Comparison of ENCODE assay signal across 1 cellular context in the genomic region with DNA sequence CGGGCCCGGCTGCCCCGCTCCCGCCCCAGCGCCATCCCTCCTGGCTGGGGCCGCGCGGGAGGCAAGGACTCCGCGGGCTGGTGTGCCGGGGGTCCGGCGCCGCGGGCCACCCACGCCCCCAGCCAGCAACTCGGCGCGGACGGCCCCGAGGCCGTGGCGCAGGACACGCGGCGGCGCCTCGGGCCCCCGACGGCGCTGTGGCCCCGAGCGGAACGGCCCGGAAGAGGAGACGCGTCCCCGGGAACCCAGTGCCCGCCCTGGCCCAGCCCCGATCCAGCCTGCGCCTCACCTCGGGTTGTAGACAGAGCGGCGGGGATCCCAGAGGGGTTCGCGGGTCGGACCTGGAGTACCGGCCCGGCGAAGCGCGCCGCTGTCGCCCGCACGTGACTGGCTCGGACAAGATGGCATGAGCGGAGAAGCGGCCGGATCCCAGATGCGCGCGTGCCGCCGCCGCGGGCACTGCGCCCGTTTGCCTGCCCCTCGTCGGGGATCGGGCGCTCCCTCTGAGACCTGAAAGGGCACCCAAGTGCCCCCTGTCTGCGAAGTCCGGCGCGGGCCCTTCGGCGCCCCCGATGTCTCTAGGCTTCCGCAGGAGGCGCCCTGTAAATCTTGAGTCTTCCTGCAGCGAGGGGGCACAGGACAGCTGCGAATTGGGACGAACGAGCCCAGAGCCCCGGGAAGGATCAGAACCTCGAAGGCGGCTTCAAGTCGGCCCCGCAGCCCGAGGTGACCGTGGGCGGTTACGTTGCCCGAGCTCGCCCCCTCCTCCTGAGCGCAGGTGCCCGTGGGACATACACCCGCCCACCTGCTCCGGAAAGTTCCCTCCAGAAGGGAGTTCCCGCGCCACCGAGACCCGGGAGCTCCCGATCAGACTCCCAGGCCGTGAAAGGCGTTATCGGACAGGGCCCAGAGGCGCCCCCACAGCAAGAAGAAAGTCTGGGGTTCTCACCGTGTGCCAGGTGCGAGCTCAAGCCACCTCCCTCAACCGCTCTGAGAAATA.
TF ChIP-seq lines count a peak whose summit lies in the region.

No MANE protein-coding gene starts in this region.

TF ChIP-seq in GM12878, 131 proteins besides CTCF, POLR2A, EP300 and RAD21 (continued from another document and continues in another):
- TF ChIP-seq, protein P1, sequence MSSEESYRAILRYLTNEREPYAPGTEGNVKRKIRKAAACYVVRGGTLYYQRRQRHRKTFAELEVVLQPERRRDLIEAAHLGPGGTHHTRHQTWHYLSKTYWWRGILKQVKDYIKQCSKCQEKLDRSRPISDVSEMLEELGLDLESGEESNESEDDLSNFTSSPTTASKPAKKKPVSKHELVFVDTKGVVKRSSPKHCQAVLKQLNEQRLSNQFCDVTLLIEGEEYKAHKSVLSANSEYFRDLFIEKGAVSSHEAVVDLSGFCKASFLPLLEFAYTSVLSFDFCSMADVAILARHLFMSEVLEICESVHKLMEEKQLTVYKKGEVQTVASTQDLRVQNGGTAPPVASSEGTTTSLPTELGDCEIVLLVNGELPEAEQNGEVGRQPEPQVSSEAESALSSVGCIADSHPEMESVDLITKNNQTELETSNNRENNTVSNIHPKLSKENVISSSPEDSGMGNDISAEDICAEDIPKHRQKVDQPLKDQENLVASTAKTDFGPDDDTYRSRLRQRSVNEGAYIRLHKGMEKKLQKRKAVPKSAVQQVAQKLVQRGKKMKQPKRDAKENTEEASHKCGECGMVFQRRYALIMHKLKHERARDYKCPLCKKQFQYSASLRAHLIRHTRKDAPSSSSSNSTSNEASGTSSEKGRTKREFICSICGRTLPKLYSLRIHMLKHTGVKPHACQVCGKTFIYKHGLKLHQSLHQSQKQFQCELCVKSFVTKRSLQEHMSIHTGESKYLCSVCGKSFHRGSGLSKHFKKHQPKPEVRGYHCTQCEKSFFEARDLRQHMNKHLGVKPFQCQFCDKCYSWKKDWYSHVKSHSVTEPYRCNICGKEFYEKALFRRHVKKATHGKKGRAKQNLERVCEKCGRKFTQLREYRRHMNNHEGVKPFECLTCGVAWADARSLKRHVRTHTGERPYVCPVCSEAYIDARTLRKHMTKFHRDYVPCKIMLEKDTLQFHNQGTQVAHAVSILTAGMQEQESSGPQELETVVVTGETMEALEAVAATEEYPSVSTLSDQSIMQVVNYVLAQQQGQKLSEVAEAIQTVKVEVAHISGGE (CRISPR knock-in tag; IDR thresholded peaks at IDR 0.05) = no peak
- TF ChIP-seq LARP7 (IDR thresholded peaks at IDR 0.05) (peak; percentile 64; the same call in 1 of the 2 replicates), SUZ12 (IDR thresholded peaks at IDR 0.05; ENCODE audit: unreplicated experiment) (no peak), RBBP5 (conservative IDR thresholded peaks at IDR 0.05) (no peak), POLR2AphosphoS5 (IDR thresholded peaks at IDR 0.05; ENCODE audit: low read length) (no peak), NR2F1 (conservative IDR thresholded peaks at IDR 0.05) (peak; percentile 40; the same call in 1 of the 2 replicates), NBN (IDR thresholded peaks at IDR 0.05) (no peak), DPF2 (IDR thresholded peaks at IDR 0.05) (peak; percentile 57; the same call in 1 of the 2 replicates), YY1 (IDR thresholded peaks at IDR 0.05; ENCODE audit: low read depth, low read length) (peak; percentile 26; the same call in 1 of the 2 replicates), SUPT20H (IDR thresholded peaks at IDR 0.05; ENCODE audit: borderline replicate concordance, control insufficient read depth, low read depth, low read length) (no peak), EZH2 (IDR thresholded peaks at IDR 0.05; ENCODE audit: borderline replicate concordance, control insufficient read depth, low read depth, low read length) (no peak), ZNF274 (IDR thresholded peaks at IDR 0.05; ENCODE audit: insufficient read depth, insufficient read length) (no peak), ESRRA (IDR thresholded peaks at IDR 0.05; ENCODE audit: low read length) (no peak), BACH1 (IDR thresholded peaks at IDR 0.05; ENCODE audit: borderline replicate concordance) (0 out of 2 replicates have a peak, but pooled peaks have one; percentile 74), JUNB (IDR thresholded peaks at IDR 0.05) (no peak), GABPA (IDR thresholded peaks at IDR 0.05; ENCODE audit: low read depth) (no peak), CHD4 (IDR thresholded peaks at IDR 0.05) (no peak), POLR2AphosphoS2 (IDR thresholded peaks at IDR 0.05; ENCODE audit: low read depth, low read length) (no peak), MEF2B (IDR thresholded peaks at IDR 0.05; ENCODE audit: partially characterized antibody, poor library complexity, severe bottlenecking) (peak; percentile 42), SPI1 (IDR thresholded peaks at IDR 0.05; ENCODE audit: borderline replicate concordance, insufficient read depth, low read depth, low read length) (no peak), SREBF1 (IDR thresholded peaks at IDR 0.05; ENCODE audit: low read length) (no peak), SP1 (IDR thresholded peaks at IDR 0.05; ENCODE audit: low read depth, low read length) (no peak), ZNF24 (IDR thresholded peaks at IDR 0.05) (no peak), TCF12 (IDR thresholded peaks at IDR 0.05; ENCODE audit: low read depth, low read length) (no peak), CEBPB (IDR thresholded peaks at IDR 0.05; ENCODE audit: borderline replicate concordance in 1 of 2, low read depth in 2 of 2, low read length in 2 of 2) (no peak), TAF1 (IDR thresholded peaks at IDR 0.05; ENCODE audit: borderline replicate concordance, low read depth, low read length) (no peak), CBX5 (IDR thresholded peaks at IDR 0.05; ENCODE audit: low read depth) (no peak)
- TF ChIP-seq, protein P2, sequence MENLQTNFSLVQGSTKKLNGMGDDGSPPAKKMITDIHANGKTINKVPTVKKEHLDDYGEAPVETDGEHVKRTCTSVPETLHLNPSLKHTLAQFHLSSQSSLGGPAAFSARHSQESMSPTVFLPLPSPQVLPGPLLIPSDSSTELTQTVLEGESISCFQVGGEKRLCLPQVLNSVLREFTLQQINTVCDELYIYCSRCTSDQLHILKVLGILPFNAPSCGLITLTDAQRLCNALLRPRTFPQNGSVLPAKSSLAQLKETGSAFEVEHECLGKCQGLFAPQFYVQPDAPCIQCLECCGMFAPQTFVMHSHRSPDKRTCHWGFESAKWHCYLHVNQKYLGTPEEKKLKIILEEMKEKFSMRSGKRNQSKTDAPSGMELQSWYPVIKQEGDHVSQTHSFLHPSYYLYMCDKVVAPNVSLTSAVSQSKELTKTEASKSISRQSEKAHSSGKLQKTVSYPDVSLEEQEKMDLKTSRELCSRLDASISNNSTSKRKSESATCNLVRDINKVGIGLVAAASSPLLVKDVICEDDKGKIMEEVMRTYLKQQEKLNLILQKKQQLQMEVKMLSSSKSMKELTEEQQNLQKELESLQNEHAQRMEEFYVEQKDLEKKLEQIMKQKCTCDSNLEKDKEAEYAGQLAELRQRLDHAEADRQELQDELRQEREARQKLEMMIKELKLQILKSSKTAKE (IDR thresholded peaks at IDR 0.05; ENCODE audit: low read depth, poor library complexity, severe bottlenecking) = no peak
- TF ChIP-seq, protein P3, sequence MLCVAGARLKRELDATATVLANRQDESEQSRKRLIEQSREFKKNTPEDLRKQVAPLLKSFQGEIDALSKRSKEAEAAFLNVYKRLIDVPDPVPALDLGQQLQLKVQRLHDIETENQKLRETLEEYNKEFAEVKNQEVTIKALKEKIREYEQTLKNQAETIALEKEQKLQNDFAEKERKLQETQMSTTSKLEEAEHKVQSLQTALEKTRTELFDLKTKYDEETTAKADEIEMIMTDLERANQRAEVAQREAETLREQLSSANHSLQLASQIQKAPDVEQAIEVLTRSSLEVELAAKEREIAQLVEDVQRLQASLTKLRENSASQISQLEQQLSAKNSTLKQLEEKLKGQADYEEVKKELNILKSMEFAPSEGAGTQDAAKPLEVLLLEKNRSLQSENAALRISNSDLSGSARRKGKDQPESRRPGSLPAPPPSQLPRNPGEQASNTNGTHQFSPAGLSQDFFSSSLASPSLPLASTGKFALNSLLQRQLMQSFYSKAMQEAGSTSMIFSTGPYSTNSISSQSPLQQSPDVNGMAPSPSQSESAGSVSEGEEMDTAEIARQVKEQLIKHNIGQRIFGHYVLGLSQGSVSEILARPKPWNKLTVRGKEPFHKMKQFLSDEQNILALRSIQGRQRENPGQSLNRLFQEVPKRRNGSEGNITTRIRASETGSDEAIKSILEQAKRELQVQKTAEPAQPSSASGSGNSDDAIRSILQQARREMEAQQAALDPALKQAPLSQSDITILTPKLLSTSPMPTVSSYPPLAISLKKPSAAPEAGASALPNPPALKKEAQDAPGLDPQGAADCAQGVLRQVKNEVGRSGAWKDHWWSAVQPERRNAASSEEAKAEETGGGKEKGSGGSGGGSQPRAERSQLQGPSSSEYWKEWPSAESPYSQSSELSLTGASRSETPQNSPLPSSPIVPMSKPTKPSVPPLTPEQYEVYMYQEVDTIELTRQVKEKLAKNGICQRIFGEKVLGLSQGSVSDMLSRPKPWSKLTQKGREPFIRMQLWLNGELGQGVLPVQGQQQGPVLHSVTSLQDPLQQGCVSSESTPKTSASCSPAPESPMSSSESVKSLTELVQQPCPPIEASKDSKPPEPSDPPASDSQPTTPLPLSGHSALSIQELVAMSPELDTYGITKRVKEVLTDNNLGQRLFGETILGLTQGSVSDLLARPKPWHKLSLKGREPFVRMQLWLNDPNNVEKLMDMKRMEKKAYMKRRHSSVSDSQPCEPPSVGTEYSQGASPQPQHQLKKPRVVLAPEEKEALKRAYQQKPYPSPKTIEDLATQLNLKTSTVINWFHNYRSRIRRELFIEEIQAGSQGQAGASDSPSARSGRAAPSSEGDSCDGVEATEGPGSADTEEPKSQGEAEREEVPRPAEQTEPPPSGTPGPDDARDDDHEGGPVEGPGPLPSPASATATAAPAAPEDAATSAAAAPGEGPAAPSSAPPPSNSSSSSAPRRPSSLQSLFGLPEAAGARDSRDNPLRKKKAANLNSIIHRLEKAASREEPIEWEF (IDR thresholded peaks at IDR 0.05; ENCODE audit: insufficient replicate concordance, low read depth, low read length) = no peak
- TF ChIP-seq, protein P4, sequence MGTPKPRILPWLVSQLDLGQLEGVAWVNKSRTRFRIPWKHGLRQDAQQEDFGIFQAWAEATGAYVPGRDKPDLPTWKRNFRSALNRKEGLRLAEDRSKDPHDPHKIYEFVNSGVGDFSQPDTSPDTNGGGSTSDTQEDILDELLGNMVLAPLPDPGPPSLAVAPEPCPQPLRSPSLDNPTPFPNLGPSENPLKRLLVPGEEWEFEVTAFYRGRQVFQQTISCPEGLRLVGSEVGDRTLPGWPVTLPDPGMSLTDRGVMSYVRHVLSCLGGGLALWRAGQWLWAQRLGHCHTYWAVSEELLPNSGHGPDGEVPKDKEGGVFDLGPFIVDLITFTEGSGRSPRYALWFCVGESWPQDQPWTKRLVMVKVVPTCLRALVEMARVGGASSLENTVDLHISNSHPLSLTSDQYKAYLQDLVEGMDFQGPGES (IDR thresholded peaks at IDR 0.05) = no peak
- TF ChIP-seq, protein P5, sequence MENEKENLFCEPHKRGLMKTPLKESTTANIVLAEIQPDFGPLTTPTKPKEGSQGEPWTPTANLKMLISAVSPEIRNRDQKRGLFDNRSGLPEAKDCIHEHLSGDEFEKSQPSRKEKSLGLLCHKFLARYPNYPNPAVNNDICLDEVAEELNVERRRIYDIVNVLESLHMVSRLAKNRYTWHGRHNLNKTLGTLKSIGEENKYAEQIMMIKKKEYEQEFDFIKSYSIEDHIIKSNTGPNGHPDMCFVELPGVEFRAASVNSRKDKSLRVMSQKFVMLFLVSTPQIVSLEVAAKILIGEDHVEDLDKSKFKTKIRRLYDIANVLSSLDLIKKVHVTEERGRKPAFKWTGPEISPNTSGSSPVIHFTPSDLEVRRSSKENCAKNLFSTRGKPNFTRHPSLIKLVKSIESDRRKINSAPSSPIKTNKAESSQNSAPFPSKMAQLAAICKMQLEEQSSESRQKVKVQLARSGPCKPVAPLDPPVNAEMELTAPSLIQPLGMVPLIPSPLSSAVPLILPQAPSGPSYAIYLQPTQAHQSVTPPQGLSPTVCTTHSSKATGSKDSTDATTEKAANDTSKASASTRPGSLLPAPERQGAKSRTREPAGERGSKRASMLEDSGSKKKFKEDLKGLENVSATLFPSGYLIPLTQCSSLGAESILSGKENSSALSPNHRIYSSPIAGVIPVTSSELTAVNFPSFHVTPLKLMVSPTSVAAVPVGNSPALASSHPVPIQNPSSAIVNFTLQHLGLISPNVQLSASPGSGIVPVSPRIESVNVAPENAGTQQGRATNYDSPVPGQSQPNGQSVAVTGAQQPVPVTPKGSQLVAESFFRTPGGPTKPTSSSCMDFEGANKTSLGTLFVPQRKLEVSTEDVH (IDR thresholded peaks at IDR 0.05; ENCODE audit: low read depth, partially characterized antibody) = no peak
- TF ChIP-seq, protein P6, sequence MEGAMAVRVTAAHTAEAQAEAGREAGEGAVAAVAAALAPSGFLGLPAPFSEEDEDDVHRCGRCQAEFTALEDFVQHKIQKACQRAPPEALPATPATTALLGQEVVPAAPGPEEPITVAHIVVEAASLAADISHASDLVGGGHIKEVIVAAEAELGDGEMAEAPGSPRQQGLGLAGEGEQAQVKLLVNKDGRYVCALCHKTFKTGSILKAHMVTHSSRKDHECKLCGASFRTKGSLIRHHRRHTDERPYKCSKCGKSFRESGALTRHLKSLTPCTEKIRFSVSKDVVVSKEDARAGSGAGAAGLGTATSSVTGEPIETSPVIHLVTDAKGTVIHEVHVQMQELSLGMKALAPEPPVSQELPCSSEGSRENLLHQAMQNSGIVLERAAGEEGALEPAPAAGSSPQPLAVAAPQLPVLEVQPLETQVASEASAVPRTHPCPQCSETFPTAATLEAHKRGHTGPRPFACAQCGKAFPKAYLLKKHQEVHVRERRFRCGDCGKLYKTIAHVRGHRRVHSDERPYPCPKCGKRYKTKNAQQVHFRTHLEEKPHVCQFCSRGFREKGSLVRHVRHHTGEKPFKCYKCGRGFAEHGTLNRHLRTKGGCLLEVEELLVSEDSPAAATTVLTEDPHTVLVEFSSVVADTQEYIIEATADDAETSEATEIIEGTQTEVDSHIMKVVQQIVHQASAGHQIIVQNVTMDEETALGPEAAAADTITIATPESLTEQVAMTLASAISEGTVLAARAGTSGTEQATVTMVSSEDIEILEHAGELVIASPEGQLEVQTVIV (IDR thresholded peaks at IDR 0.05; ENCODE audit: borderline replicate concordance, partially characterized antibody) = no peak
- TF ChIP-seq, protein P7, sequence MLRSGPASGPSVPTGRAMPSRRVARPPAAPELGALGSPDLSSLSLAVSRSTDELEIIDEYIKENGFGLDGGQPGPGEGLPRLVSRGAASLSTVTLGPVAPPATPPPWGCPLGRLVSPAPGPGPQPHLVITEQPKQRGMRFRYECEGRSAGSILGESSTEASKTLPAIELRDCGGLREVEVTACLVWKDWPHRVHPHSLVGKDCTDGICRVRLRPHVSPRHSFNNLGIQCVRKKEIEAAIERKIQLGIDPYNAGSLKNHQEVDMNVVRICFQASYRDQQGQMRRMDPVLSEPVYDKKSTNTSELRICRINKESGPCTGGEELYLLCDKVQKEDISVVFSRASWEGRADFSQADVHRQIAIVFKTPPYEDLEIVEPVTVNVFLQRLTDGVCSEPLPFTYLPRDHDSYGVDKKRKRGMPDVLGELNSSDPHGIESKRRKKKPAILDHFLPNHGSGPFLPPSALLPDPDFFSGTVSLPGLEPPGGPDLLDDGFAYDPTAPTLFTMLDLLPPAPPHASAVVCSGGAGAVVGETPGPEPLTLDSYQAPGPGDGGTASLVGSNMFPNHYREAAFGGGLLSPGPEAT (IDR thresholded peaks at IDR 0.05; ENCODE audit: low read depth) = peak; percentile 69
- TF ChIP-seq, protein P8, sequence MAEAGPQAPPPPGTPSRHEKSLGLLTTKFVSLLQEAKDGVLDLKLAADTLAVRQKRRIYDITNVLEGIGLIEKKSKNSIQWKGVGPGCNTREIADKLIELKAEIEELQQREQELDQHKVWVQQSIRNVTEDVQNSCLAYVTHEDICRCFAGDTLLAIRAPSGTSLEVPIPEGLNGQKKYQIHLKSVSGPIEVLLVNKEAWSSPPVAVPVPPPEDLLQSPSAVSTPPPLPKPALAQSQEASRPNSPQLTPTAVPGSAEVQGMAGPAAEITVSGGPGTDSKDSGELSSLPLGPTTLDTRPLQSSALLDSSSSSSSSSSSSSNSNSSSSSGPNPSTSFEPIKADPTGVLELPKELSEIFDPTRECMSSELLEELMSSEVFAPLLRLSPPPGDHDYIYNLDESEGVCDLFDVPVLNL (IDR thresholded peaks at IDR 0.05; ENCODE audit: low read depth, low read length) = no peak
